ENCODE assay signal across 16 cellular contexts in the genomic region with DNA sequence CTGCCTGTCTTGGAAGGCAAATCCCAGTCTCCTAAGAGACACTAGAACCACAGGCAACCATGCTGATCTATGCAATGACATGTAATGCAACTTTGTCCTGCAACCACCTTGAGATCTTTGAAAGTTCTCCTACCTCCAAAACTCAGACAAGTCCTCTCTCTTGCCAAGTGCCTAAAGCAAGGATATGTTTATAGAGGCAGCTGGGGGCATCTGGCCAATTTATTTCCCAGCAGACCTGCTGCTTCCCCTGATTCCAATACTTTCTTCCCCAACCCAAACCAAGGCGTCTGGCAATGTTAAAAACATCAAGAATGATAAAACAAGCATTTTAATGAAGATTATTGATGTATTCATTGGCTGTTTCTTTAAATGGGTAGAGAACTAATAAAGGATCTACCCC.
"Had no signal": no experiment of that assay in that cellular context is flagged by ENCODE, and none has a peak within 500 bp of the region (broad histone marks: within the 10 kb centered on the region; RNA-seq: fewer than 3 reads in every experiment).

No MANE protein-coding gene starts in this region.

- H3K27ac ChIP-seq: hepatocyte, left lung, upper lobe of left lung had no signal

- H3K27me3 Mint-ChIP-seq: naive B cell; stimulated activated naive CD8-positive, alpha-beta T cell treated with anti-CD3 and anti-CD28 coated beads, Interleukin-15, amount 100 ng/mL, for 72 hours had no signal

- ATAC-seq: left lung; stimulated activated naive CD8-positive, alpha-beta T cell treated with anti-CD3 and anti-CD28 coated beads, Interleukin-15, amount 100 ng/mL, for 72 hours had no signal

- H3K27me3 ChIP-seq: hepatocyte, left lung, upper lobe of left lung had no signal

- DNase-seq: activated CD4-positive, alpha-beta T cell treated with anti-CD3 and anti-CD28 coated beads, Interleukin-2, amount 50 U/mL, for 48 hours; activated CD8-positive, alpha-beta memory T cell treated with anti-CD3 and anti-CD28 coated beads, Interleukin-2, amount 50 U/mL, for 48 hours; activated naive CD4-positive, alpha-beta T cell treated with anti-CD3 and anti-CD28 coated beads for 36 hours; kidney; left lung; mammary epithelial cell; naive B cell; right cardiac atrium; small intestine; stimulated activated CD4-positive, alpha-beta T cell treated with anti-CD3 and anti-CD28 coated beads, Interleukin-4, amount 100 ng/mL, for 4 hours; stimulated activated CD8-positive, alpha-beta memory T cell treated with anti-CD3 and anti-CD28 coated beads, Interleukin-4, amount 100 ng/mL, for 48 hours; stimulated activated naive CD8-positive, alpha-beta T cell treated with anti-CD3 and anti-CD28 coated beads, Interleukin-15, amount 100 ng/mL, for 72 hours; upper lobe of left lung had no signal

- H3K4me3 ChIP-seq: hepatocyte, left lung, upper lobe of left lung had no signal

- H3K4me3 Mint-ChIP-seq: activated naive CD4-positive, alpha-beta T cell treated with anti-CD3 and anti-CD28 coated beads for 36 hours; stimulated activated naive CD8-positive, alpha-beta T cell treated with anti-CD3 and anti-CD28 coated beads, Interleukin-15, amount 100 ng/mL, for 72 hours; T-helper 2 cell treated with Interferon-gamma antibody and Interleukin-4, amounts not matched to agents 5 μg/mL and 100 μg/mL, for 36 hours had no signal

- H3K4me1 ChIP-seq: left lung, upper lobe of left lung had no signal

- H3K9me3 ChIP-seq: left lung, upper lobe of left lung had no signal

- H3K9me3 Mint-ChIP-seq: activated naive CD4-positive, alpha-beta T cell treated with anti-CD3 and anti-CD28 coated beads for 36 hours; activated T-helper 2 cell treated with anti-CD3 and anti-CD28 coated beads, Interferon-gamma antibody, Interleukin-2, Interleukin-4, amounts not matched to agents 10 μg/mL and 5 μg/mL and 100 μg/mL, durations not matched to agents 14 hours and 24 hours and 36 hours; naive B cell; stimulated activated naive CD8-positive, alpha-beta T cell treated with anti-CD3 and anti-CD28 coated beads, Interleukin-15, amount 100 ng/mL, for 72 hours; T-helper 2 cell treated with Interferon-gamma antibody and Interleukin-4, amounts not matched to agents 5 μg/mL and 100 μg/mL, for 36 hours had no signal

- H3K27ac Mint-ChIP-seq: activated naive CD4-positive, alpha-beta T cell treated with anti-CD3 and anti-CD28 coated beads for 36 hours; activated T-helper 2 cell treated with anti-CD3 and anti-CD28 coated beads, Interferon-gamma antibody, Interleukin-2, Interleukin-4, amounts not matched to agents 10 μg/mL and 5 μg/mL and 100 μg/mL, durations not matched to agents 14 hours and 24 hours and 36 hours; T-helper 2 cell treated with Interferon-gamma antibody and Interleukin-4, amounts not matched to agents 5 μg/mL and 100 μg/mL, for 36 hours had no signal
